1 cellular context compared by ENCODE assay signal in the genomic region with DNA sequence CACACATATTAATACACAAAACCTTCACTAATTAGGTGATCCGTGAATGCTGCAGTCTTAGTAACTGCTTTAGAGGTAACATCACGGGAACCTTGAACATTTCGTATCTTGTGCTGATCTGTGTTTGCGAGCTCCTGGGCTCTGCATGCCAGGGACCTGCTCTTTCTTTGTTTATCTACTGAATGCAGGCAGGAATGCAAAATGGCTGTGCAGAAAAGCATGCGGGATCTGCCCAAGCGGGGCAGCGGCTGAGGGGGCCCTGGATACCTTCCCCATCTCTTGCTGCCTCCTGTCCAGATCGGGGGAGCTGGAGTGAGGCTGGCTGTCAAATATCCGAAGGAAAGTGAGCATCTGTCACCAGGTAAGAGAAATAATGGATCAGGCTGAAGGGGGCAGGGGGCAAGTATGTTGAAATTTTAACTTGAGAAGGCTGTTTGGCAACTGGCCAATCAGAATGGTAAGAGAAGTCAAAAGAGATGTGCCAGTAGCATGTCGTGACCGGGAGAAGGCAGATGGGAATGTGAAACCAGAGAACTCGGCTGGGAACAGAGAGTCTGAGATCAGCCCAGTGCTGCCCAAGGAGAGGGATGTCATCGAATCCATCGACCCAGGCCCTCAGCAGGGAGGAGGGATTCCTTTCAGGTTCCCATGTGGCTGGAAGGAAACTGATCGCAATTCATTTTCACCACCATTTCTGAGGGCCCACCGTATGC.
TF ChIP-seq lines count a peak whose summit lies in the region.

No MANE protein-coding gene starts in this region.

TF ChIP-seq in HepG2, 621 proteins besides CTCF, POLR2A, EP300 and RAD21 (continued from another document):
- TF ChIP-seq ZBTB34 (CRISPR knock-in tag; IDR thresholded peaks at IDR 0.05): no peak
TF ChIP-seq in HepG2: peak in this region for 5.
